Comparison of ENCODE assay signal across 14 cellular contexts in the genomic region with DNA sequence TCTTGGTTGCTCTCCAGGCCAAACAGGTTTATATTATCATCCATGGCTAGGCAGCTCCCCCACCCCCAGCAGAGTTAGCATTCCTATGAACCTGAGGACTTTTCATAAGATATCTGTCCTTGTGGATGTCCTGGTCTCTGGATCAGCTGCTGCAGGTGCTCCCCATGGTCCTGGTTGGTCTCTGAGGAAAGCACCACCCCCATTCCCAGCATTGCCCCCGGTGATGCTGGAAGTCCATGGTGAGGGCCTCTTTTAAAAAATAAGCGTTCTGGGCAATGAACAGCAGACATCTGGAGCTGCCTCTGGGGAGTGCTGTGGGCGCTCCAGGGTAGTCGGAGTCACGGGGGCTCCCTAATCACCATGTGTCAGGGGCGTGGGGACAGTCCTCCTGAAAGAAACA. TPM values are rescaled to one million over a fixed set of nuclear protein-coding genes. Genes with fewer than 3 reads are reported as not detected.
"Had no signal": no experiment of that assay in that cellular context is flagged by ENCODE, and none has a peak within 500 bp of the region (broad histone marks: within the 10 kb centered on the region; RNA-seq: fewer than 3 reads in every experiment).

No MANE protein-coding gene starts in this region.

- H3K4me3 ChIP-seq: esophagus muscularis mucosa, left lung, SJSA1 had no signal

- H3K36me3 ChIP-seq: esophagus muscularis mucosa, left lung had no signal

- H3K27ac Mint-ChIP-seq: activated CD4-positive, alpha-beta memory T cell treated with anti-CD3 and anti-CD28 coated beads for 36 hours; activated naive CD4-positive, alpha-beta T cell treated with anti-CD3 and anti-CD28 coated beads, Interleukin-2, amount 10 ng/mL, durations not matched to agents 7 days and 5 days; activated T-helper 17 cell treated with anti-CD3 and anti-CD28 coated beads, Interleukin-2, amount 50 U/mL, for 72 hours; T-cell had no signal

- H3K27me3 ChIP-seq: esophagus muscularis mucosa, left lung, SJSA1 had no signal

- H3K36me3 Mint-ChIP-seq: activated CD4-positive, alpha-beta memory T cell treated with anti-CD3 and anti-CD28 coated beads for 36 hours; activated naive CD4-positive, alpha-beta T cell treated with anti-CD3 and anti-CD28 coated beads, Interleukin-2, amount 10 ng/mL, durations not matched to agents 7 days and 5 days; T-cell had no signal

- H3K9me3 ChIP-seq: esophagus muscularis mucosa, left lung, SJSA1 had no signal

- H3K27ac ChIP-seq: left lung, SJSA1, VCaP had no signal

- H3K27me3 Mint-ChIP-seq: activated CD4-positive, alpha-beta memory T cell treated with anti-CD3 and anti-CD28 coated beads for 36 hours; activated T-helper 17 cell treated with anti-CD3 and anti-CD28 coated beads, Interleukin-2, amount 50 U/mL, for 72 hours had no signal

- H3K9me3 Mint-ChIP-seq: activated CD4-positive, alpha-beta memory T cell treated with anti-CD3 and anti-CD28 coated beads for 36 hours; activated naive CD4-positive, alpha-beta T cell treated with anti-CD3 and anti-CD28 coated beads, Interleukin-2, amount 10 ng/mL, durations not matched to agents 7 days and 5 days; activated T-helper 17 cell treated with anti-CD3 and anti-CD28 coated beads, Interleukin-2, amount 50 U/mL, for 72 hours; neural crest cell; T-cell had no signal

- H3K4me3 Mint-ChIP-seq: activated CD4-positive, alpha-beta memory T cell treated with anti-CD3 and anti-CD28 coated beads for 36 hours; activated naive CD4-positive, alpha-beta T cell treated with anti-CD3 and anti-CD28 coated beads, Interleukin-2, amount 10 ng/mL, durations not matched to agents 7 days and 5 days; activated T-helper 17 cell treated with anti-CD3 and anti-CD28 coated beads, Interleukin-2, amount 50 U/mL, for 72 hours; neural crest cell; T-cell had no signal

- H3K4me1 Mint-ChIP-seq: activated naive CD4-positive, alpha-beta T cell treated with anti-CD3 and anti-CD28 coated beads, Interleukin-2, amount 10 ng/mL, durations not matched to agents 7 days and 5 days; activated T-helper 17 cell treated with anti-CD3 and anti-CD28 coated beads, Interleukin-2, amount 50 U/mL, for 72 hours had no signal

- ATAC-seq: activated T-helper 17 cell treated with anti-CD3 and anti-CD28 coated beads, Interleukin-2, amount 50 U/mL, for 72 hours; left lung; T-cell had no signal

- DNase-seq: activated CD4-positive, alpha-beta memory T cell treated with anti-CD3 and anti-CD28 coated beads for 36 hours; activated naive CD4-positive, alpha-beta T cell treated with anti-CD3 and anti-CD28 coated beads, Interleukin-2, amount 10 ng/mL, durations not matched to agents 7 days and 5 days; glutamatergic neuron; left lung; retina; small intestine; T-cell; T1000; trophoblast cell had no signal

RNA-seq across cellular contexts. Expression of gene DKK3, which starts 26.6 kb away (rescaled TPM):
- total RNA-seq: activated CD4-positive, alpha-beta memory T cell treated with anti-CD3 and anti-CD28 coated beads for 36 hours; activated T-helper 17 cell treated with anti-CD3 and anti-CD28 coated beads, Interleukin-2, amount 50 U/mL, for 72 hours had no signal
